Comparison of ENCODE assay signal across 13 cellular contexts in genomic region chr20:61802721-61803311, GRCh38.
"Had no signal": no experiment of that assay in that cellular context is flagged by ENCODE, and none has a peak within 500 bp of the region (broad histone marks: within the 10 kb centered on the region; RNA-seq: fewer than 3 reads in every experiment).

No MANE protein-coding gene starts in this region.

- H3K4me3 Mint-ChIP-seq: activated CD8-positive, alpha-beta T cell treated with anti-CD3 and anti-CD28 coated beads for 36 hours; stimulated activated naive CD8-positive, alpha-beta T cell treated with anti-CD3 and anti-CD28 coated beads, Interleukin-15, Interleukin-2, amounts not matched to agents 100 ng/mL and 50 ng/mL, for 24 hours had no signal

- H3K27me3 Mint-ChIP-seq: stimulated activated naive CD8-positive, alpha-beta T cell treated with anti-CD3 and anti-CD28 coated beads, Interleukin-15, Interleukin-2, amounts not matched to agents 100 ng/mL and 50 ng/mL, for 24 hours had no signal

- H3K36me3 Mint-ChIP-seq: naive thymus-derived CD8-positive, alpha-beta T cell had no signal

- H3K27ac Mint-ChIP-seq: activated CD8-positive, alpha-beta T cell treated with anti-CD3 and anti-CD28 coated beads for 36 hours; naive thymus-derived CD8-positive, alpha-beta T cell; stimulated activated naive CD8-positive, alpha-beta T cell treated with anti-CD3 and anti-CD28 coated beads, Interleukin-15, Interleukin-2, amounts not matched to agents 100 ng/mL and 50 ng/mL, for 24 hours had no signal

- ATAC-seq: activated CD8-positive, alpha-beta T cell treated with anti-CD3 and anti-CD28 coated beads for 36 hours; naive thymus-derived CD8-positive, alpha-beta T cell; psoas muscle had no signal

- H3K36me3 ChIP-seq: esophagus muscularis mucosa, sigmoid colon, thyroid gland, uterus had no signal

- H3K9me3 Mint-ChIP-seq: activated CD8-positive, alpha-beta T cell treated with anti-CD3 and anti-CD28 coated beads for 36 hours; naive thymus-derived CD8-positive, alpha-beta T cell; stimulated activated naive CD8-positive, alpha-beta T cell treated with anti-CD3 and anti-CD28 coated beads, Interleukin-15, Interleukin-2, amounts not matched to agents 100 ng/mL and 50 ng/mL, for 24 hours had no signal

- H3K9me3 ChIP-seq: esophagus muscularis mucosa, psoas muscle, sigmoid colon, thyroid gland, uterus had no signal

- DNase-seq: activated CD4-positive, alpha-beta T cell treated with anti-CD3 and anti-CD28 coated beads for 4 hours; activated CD8-positive, alpha-beta memory T cell treated with anti-CD3 and anti-CD28 coated beads, Interleukin-2, amount 50 U/mL, for 48 hours; activated CD8-positive, alpha-beta T cell treated with anti-CD3 and anti-CD28 coated beads for 36 hours; activated naive CD4-positive, alpha-beta T cell; psoas muscle; sigmoid colon; stimulated activated CD4-positive, alpha-beta T cell treated with anti-CD3 and anti-CD28 coated beads, Interleukin-4, amount 100 ng/mL, for 24 hours; T-helper 1 cell; thyroid gland; uterus had no signal

- H3K4me1 ChIP-seq: psoas muscle, uterus had no signal

- H3K27ac ChIP-seq: psoas muscle, sigmoid colon, thyroid gland, uterus had no signal

- H3K4me3 ChIP-seq: psoas muscle, thyroid gland, uterus had no signal
